In genomic region chr10:78357673-78358206, GRCh38 we compare ENCODE assay signal across 19 cellular contexts.
"Had no signal": no experiment of that assay in that cellular context is flagged by ENCODE, and none has a peak within 500 bp of the region (broad histone marks: within the 10 kb centered on the region; RNA-seq: fewer than 3 reads in every experiment).

No MANE protein-coding gene starts in this region.

- H3K9me3 ChIP-seq: breast epithelium, esophagus squamous epithelium, heart right ventricle, prostate gland, sigmoid colon, suprapubic skin, upper lobe of right lung had no signal

- H3K36me3 ChIP-seq: breast epithelium, esophagus squamous epithelium, heart right ventricle, prostate gland, sigmoid colon, suprapubic skin, upper lobe of right lung had no signal

- H3K27me3 ChIP-seq: breast epithelium, heart right ventricle, sigmoid colon, upper lobe of right lung had no signal

- FAIRE-seq: endometrium had no signal

- DNase-seq: activated CD4-positive, alpha-beta memory T cell treated with anti-CD3 and anti-CD28 coated beads, Interleukin-2, amount 10 ng/mL, durations not matched to agents 7 days and 5 days; activated CD4-positive, alpha-beta T cell treated with anti-CD3 and anti-CD28 coated beads for 1 hour; activated naive CD8-positive, alpha-beta T cell treated with anti-CD3 and anti-CD28 coated beads, Interleukin-2, amount 10 ng/mL, durations not matched to agents 7 days and 5 days; anterior cingulate cortex; esophagus squamous epithelium; foreskin melanocyte; heart right ventricle; sigmoid colon; stimulated activated CD4-positive, alpha-beta T cell treated with anti-CD3 and anti-CD28 coated beads, Interleukin-4, amount 100 ng/mL, for 1 hour; stimulated activated CD8-positive, alpha-beta memory T cell treated with anti-CD3 and anti-CD28 coated beads, Interleukin-4, amount 100 ng/mL, for 48 hours; stimulated activated naive CD8-positive, alpha-beta T cell treated with anti-CD3 and anti-CD28 coated beads, Interleukin-15, Interleukin-2, amounts not matched to agents 100 U/mL and 50 U/mL, for 24 hours; T-helper 9 cell; upper lobe of right lung had no signal

- H3K27ac ChIP-seq: breast epithelium, esophagus squamous epithelium, heart right ventricle, prostate gland, sigmoid colon, suprapubic skin, upper lobe of right lung had no signal

- ATAC-seq: heart right ventricle; left lobe of liver; stimulated activated naive CD8-positive, alpha-beta T cell treated with anti-CD3 and anti-CD28 coated beads, Interleukin-15, Interleukin-2, amounts not matched to agents 100 U/mL and 50 U/mL, for 24 hours; upper lobe of right lung had no signal

- H3K36me3 Mint-ChIP-seq: activated naive CD8-positive, alpha-beta T cell treated with anti-CD3 and anti-CD28 coated beads, Interleukin-2, amount 10 ng/mL, durations not matched to agents 7 days and 5 days; memory B cell had no signal

- H3K4me1 Mint-ChIP-seq: memory B cell had no signal

- H3K4me1 ChIP-seq: breast epithelium, prostate gland had no signal

- H3K27ac Mint-ChIP-seq: activated CD4-positive, alpha-beta memory T cell treated with anti-CD3 and anti-CD28 coated beads, Interleukin-2, amount 10 ng/mL, durations not matched to agents 7 days and 5 days; memory B cell had no signal

- H3K4me3 Mint-ChIP-seq: activated CD4-positive, alpha-beta memory T cell treated with anti-CD3 and anti-CD28 coated beads, Interleukin-2, amount 10 ng/mL, durations not matched to agents 7 days and 5 days; activated naive CD8-positive, alpha-beta T cell treated with anti-CD3 and anti-CD28 coated beads, Interleukin-2, amount 10 ng/mL, durations not matched to agents 7 days and 5 days; memory B cell had no signal

- H3K9me3 Mint-ChIP-seq: activated CD4-positive, alpha-beta memory T cell treated with anti-CD3 and anti-CD28 coated beads, Interleukin-2, amount 10 ng/mL, durations not matched to agents 7 days and 5 days; activated naive CD8-positive, alpha-beta T cell treated with anti-CD3 and anti-CD28 coated beads, Interleukin-2, amount 10 ng/mL, durations not matched to agents 7 days and 5 days; memory B cell had no signal

- H3K27me3 Mint-ChIP-seq: activated CD4-positive, alpha-beta memory T cell treated with anti-CD3 and anti-CD28 coated beads, Interleukin-2, amount 10 ng/mL, durations not matched to agents 7 days and 5 days; activated naive CD8-positive, alpha-beta T cell treated with anti-CD3 and anti-CD28 coated beads, Interleukin-2, amount 10 ng/mL, durations not matched to agents 7 days and 5 days had no signal

- H3K4me3 ChIP-seq: breast epithelium, esophagus squamous epithelium, heart right ventricle, prostate gland, sigmoid colon, suprapubic skin, upper lobe of right lung had no signal
